In genomic region chr10:2414562-2414961, GRCh38 we compare ENCODE assay signal across 38 cellular contexts.
"Had no signal": no experiment of that assay in that cellular context is flagged by ENCODE, and none has a peak within 500 bp of the region (broad histone marks: within the 10 kb centered on the region; RNA-seq: fewer than 3 reads in every experiment).

No MANE protein-coding gene starts in this region.

- H3K9me3 Mint-ChIP-seq: activated B cell treated with CpG ODN at 0.5 μM for 24 hours; activated CD4-positive, alpha-beta memory T cell treated with anti-CD3 and anti-CD28 coated beads for 36 hours; activated CD4-positive, alpha-beta T cell treated with anti-CD3 and anti-CD28 coated beads, Interleukin-2, amount 10 ng/mL, durations not matched to agents 24 days and 14 days; activated naive CD8-positive, alpha-beta T cell treated with anti-CD3 and anti-CD28 coated beads for 36 hours; activated T-cell treated with anti-CD3 and anti-CD28 coated beads, Interleukin-2, amount 50 U/mL, for 4 hours; activated T-helper 17 cell treated with anti-CD3 and anti-CD28 coated beads, Interleukin-2, amount 50 U/mL, for 72 hours; brain; T-helper 1 cell treated with Interleukin-12 subunit alpha and Interleukin-12 subunit beta and Interleukin-4 antibody, amounts not matched to agents 30 μg/mL and 1 μg/mL, for 36 hours; T-helper 2 cell treated with Interferon-gamma antibody and Interleukin-4, amounts not matched to agents 5 μg/mL and 100 μg/mL, for 36 hours had no signal

- H3K4me1 ChIP-seq: ascending aorta had no signal

- H3K4me3 ChIP-seq: ascending aorta, cardiac muscle cell had no signal

- DNase-seq: activated B cell treated with CpG ODN at 0.5 μM for 24 hours; activated CD4-positive, alpha-beta memory T cell treated with anti-CD3 and anti-CD28 coated beads for 36 hours; activated CD4-positive, alpha-beta T cell treated with anti-CD3 and anti-CD28 coated beads for 4 hours; activated CD4-positive, alpha-beta T cell treated with anti-CD3 and anti-CD28 coated beads, Interleukin-2, amount 50 U/mL, for 1 hour; activated CD4-positive, alpha-beta T cell treated with anti-CD3 and anti-CD28 coated beads, Interleukin-2, amount 50 U/mL, for 4 hours; activated CD4-positive, CD25-positive, alpha-beta regulatory T cell treated with anti-CD3 and anti-CD28 coated beads, Interleukin-2, amount 50 U/mL, for 72 hours; activated CD8-positive, alpha-beta memory T cell treated with anti-CD3 and anti-CD28 coated beads, Interleukin-2, amount 50 U/mL, for 4 hours; activated CD8-positive, alpha-beta T cell treated with anti-CD3 and anti-CD28 coated beads for 36 hours; activated effector memory CD4-positive, alpha-beta T cell treated with anti-CD3 and anti-CD28 coated beads, Interleukin-2, amount 50 U/mL, for 16 hours; activated gamma-delta T cell treated with Interleukin-2 at 50 U/mL for 16 hours; activated naive CD4-positive, alpha-beta T cell; activated naive CD4-positive, alpha-beta T cell treated with anti-CD3 and anti-CD28 coated beads for 36 hours; activated naive CD4-positive, alpha-beta T cell treated with anti-CD3 and anti-CD28 coated beads, Interleukin-2, amount 50 U/mL, for 16 hours; activated naive CD8-positive, alpha-beta T cell treated with anti-CD3 and anti-CD28 coated beads for 36 hours; activated T-cell treated with anti-CD3 and anti-CD28 coated beads for 4 hours; activated T-cell treated with anti-CD3 and anti-CD28 coated beads, Interleukin-2, amount 50 U/mL, for 1 hour; activated T-cell treated with anti-CD3 and anti-CD28 coated beads, Interleukin-2, amount 50 U/mL, for 4 hours; activated T-cell treated with anti-CD3 and anti-CD28 coated beads, Interleukin-2, amount 50 U/mL, for 72 hours; amygdala; anterior cingulate cortex; caudate nucleus; cerebellar nuclear complex; T-helper 1 cell; T-helper 2 cell; T-helper 9 cell had no signal

- H3K27ac Mint-ChIP-seq: activated B cell treated with CpG ODN at 0.5 μM for 24 hours; activated CD4-positive, alpha-beta memory T cell treated with anti-CD3 and anti-CD28 coated beads for 36 hours; activated CD4-positive, alpha-beta T cell treated with anti-CD3 and anti-CD28 coated beads, Interleukin-2, amount 10 ng/mL, durations not matched to agents 24 days and 14 days; activated CD8-positive, alpha-beta T cell treated with anti-CD3 and anti-CD28 coated beads for 36 hours; activated naive CD4-positive, alpha-beta T cell treated with anti-CD3 and anti-CD28 coated beads for 36 hours; activated naive CD4-positive, alpha-beta T cell treated with anti-CD3 and anti-CD28 coated beads, Interleukin-2, amount 50 U/mL, for 72 hours; activated naive CD8-positive, alpha-beta T cell treated with anti-CD3 and anti-CD28 coated beads for 36 hours; activated T-cell treated with anti-CD3 and anti-CD28 coated beads, Interleukin-2, amount 50 U/mL, for 72 hours; activated T-helper 1 cell treated with anti-CD3 and anti-CD28 coated beads, Interleukin-12 subunit alpha, Interleukin-12 subunit beta, Interleukin-2, Interleukin-4 antibody, amounts not matched to agents 30 ng/mL and 10 ng/mL and 1 ng/mL, durations not matched to agents 14 hours and 24 hours and 36 hours; activated T-helper 17 cell treated with anti-CD3 and anti-CD28 coated beads, Interleukin-2, amount 50 U/mL, for 72 hours; brain; T-helper 1 cell treated with Interleukin-12 subunit alpha and Interleukin-12 subunit beta and Interleukin-4 antibody, amounts not matched to agents 30 μg/mL and 1 μg/mL, for 36 hours; T-helper 2 cell treated with Interferon-gamma antibody and Interleukin-4, amounts not matched to agents 5 μg/mL and 100 μg/mL, for 36 hours had no signal

- H3K4me1 Mint-ChIP-seq: activated B cell treated with CpG ODN at 0.5 μM for 24 hours; activated CD4-positive, alpha-beta T cell treated with anti-CD3 and anti-CD28 coated beads, Interleukin-2, amount 10 ng/mL, durations not matched to agents 24 days and 14 days; activated naive CD8-positive, alpha-beta T cell treated with anti-CD3 and anti-CD28 coated beads for 36 hours; activated T-helper 17 cell treated with anti-CD3 and anti-CD28 coated beads, Interleukin-2, amount 50 U/mL, for 72 hours; brain; central memory CD8-positive, alpha-beta T cell had no signal

- H3K36me3 Mint-ChIP-seq: activated CD4-positive, alpha-beta memory T cell treated with anti-CD3 and anti-CD28 coated beads for 36 hours; activated naive CD4-positive, alpha-beta T cell treated with anti-CD3 and anti-CD28 coated beads, Interleukin-2, amount 50 U/mL, for 72 hours; activated naive CD8-positive, alpha-beta T cell treated with anti-CD3 and anti-CD28 coated beads for 36 hours; brain had no signal

- H3K27me3 ChIP-seq: ascending aorta, cardiac muscle cell had no signal

- ATAC-seq: activated CD8-positive, alpha-beta T cell treated with anti-CD3 and anti-CD28 coated beads for 36 hours; activated naive CD4-positive, alpha-beta T cell treated with anti-CD3 and anti-CD28 coated beads, Interleukin-2, amount 50 U/mL, for 72 hours; activated T-cell treated with anti-CD3 and anti-CD28 coated beads, Interleukin-2, amount 50 U/mL, for 4 hours; activated T-cell treated with anti-CD3 and anti-CD28 coated beads, Interleukin-2, amount 50 U/mL, for 72 hours; activated T-helper 17 cell treated with anti-CD3 and anti-CD28 coated beads, Interleukin-2, amount 50 U/mL, for 72 hours had no signal

- H3K4me3 Mint-ChIP-seq: activated B cell treated with CpG ODN at 0.5 μM for 24 hours; activated CD4-positive, alpha-beta memory T cell treated with anti-CD3 and anti-CD28 coated beads for 36 hours; activated CD4-positive, alpha-beta T cell treated with anti-CD3 and anti-CD28 coated beads, Interleukin-2, amount 10 ng/mL, durations not matched to agents 24 days and 14 days; activated CD8-positive, alpha-beta T cell treated with anti-CD3 and anti-CD28 coated beads for 36 hours; activated naive CD4-positive, alpha-beta T cell treated with anti-CD3 and anti-CD28 coated beads for 36 hours; activated naive CD8-positive, alpha-beta T cell treated with anti-CD3 and anti-CD28 coated beads for 36 hours; activated T-cell treated with anti-CD3 and anti-CD28 coated beads, Interleukin-2, amount 50 U/mL, for 4 hours; activated T-cell treated with anti-CD3 and anti-CD28 coated beads, Interleukin-2, amount 50 U/mL, for 72 hours; activated T-helper 1 cell treated with anti-CD3 and anti-CD28 coated beads, Interleukin-12 subunit alpha, Interleukin-12 subunit beta, Interleukin-2, Interleukin-4 antibody, amounts not matched to agents 30 ng/mL and 10 ng/mL and 1 ng/mL, durations not matched to agents 14 hours and 24 hours and 36 hours; activated T-helper 17 cell treated with anti-CD3 and anti-CD28 coated beads, Interleukin-2, amount 50 U/mL, for 72 hours; brain; central memory CD8-positive, alpha-beta T cell; T-helper 1 cell treated with Interleukin-12 subunit alpha and Interleukin-12 subunit beta and Interleukin-4 antibody, amounts not matched to agents 30 μg/mL and 1 μg/mL, for 36 hours; T-helper 2 cell treated with Interferon-gamma antibody and Interleukin-4, amounts not matched to agents 5 μg/mL and 100 μg/mL, for 36 hours had no signal

- H3K9me3 ChIP-seq: ascending aorta had no signal

- FAIRE-seq: bronchial epithelial cell, TTC549 had no signal

- H3K36me3 ChIP-seq: ascending aorta, cardiac muscle cell had no signal

- H3K27me3 Mint-ChIP-seq: activated B cell treated with CpG ODN at 0.5 μM for 24 hours; activated CD4-positive, alpha-beta memory T cell treated with anti-CD3 and anti-CD28 coated beads for 36 hours; activated CD4-positive, alpha-beta T cell treated with anti-CD3 and anti-CD28 coated beads, Interleukin-2, amount 10 ng/mL, durations not matched to agents 24 days and 14 days; brain; central memory CD8-positive, alpha-beta T cell had no signal

- H3K27ac ChIP-seq: ascending aorta, cardiac muscle cell, VCaP had no signal
